In the genomic region with DNA sequence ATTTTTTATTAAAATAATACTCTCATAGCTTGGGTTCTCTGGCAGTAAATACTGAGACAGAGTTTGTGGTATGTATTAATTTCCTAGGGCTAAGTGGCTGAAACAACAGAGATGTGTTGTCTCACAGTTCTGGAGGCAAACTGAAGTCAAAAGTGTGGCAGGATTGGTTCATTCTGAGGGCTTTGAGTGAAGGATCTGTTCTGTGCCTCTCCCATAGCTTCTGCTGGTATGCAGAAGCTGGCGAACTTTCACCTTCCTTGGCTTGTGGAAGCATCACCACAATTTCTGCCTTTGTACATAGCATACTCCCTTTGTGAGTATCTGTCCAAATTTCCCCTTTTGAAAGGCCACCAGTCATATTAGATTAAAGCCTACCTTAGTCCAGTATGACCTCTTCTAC, we compare ENCODE assay signal across 29 cellular contexts.
"Had no signal": no experiment of that assay in that cellular context is flagged by ENCODE, and none has a peak within 500 bp of the region (broad histone marks: within the 10 kb centered on the region; RNA-seq: fewer than 3 reads in every experiment).

No MANE protein-coding gene starts in this region.

- H3K27me3 ChIP-seq: ascending aorta had no signal

- H3K4me1 ChIP-seq: ascending aorta had no signal

- H3K27ac ChIP-seq: ascending aorta, WERI-Rb-1 had no signal

- ATAC-seq: activated CD4-positive, alpha-beta T cell treated with anti-CD3 and anti-CD28 coated beads for 36 hours; activated CD4-positive, CD25-positive, alpha-beta regulatory T cell treated with anti-CD3 and anti-CD28 coated beads, Interleukin-2, amount 50 U/mL, for 24 hours; activated CD8-positive, alpha-beta memory T cell treated with anti-CD3 and anti-CD28 coated beads, Interleukin-2, amount 10 ng/mL, durations not matched to agents 7 days and 5 days; activated CD8-positive, alpha-beta T cell treated with anti-CD3 and anti-CD28 coated beads, Interleukin-2, amount 10 ng/mL, durations not matched to agents 7 days and 5 days; activated naive CD8-positive, alpha-beta T cell treated with anti-CD3 and anti-CD28 coated beads, Interleukin-2, amount 50 U/mL, for 24 hours; WTC11 had no signal

- H3K4me3 ChIP-seq: ascending aorta had no signal

- H3K9me3 ChIP-seq: ascending aorta had no signal

- DNase-seq: activated CD4-positive, alpha-beta memory T cell treated with anti-CD3 and anti-CD28 coated beads, Interleukin-2, amount 10 ng/mL, durations not matched to agents 7 days and 5 days; activated CD4-positive, alpha-beta T cell treated with anti-CD3 and anti-CD28 coated beads for 1 hour; activated CD4-positive, alpha-beta T cell treated with anti-CD3 and anti-CD28 coated beads for 36 hours; activated CD4-positive, alpha-beta T cell treated with anti-CD3 and anti-CD28 coated beads for 48 hours; activated CD4-positive, alpha-beta T cell treated with anti-CD3 and anti-CD28 coated beads, Interleukin-2, amount 10 ng/mL, durations not matched to agents 7 days and 5 days; activated CD4-positive, alpha-beta T cell treated with anti-CD3 and anti-CD28 coated beads, Interleukin-2, amount 50 U/mL, for 48 hours; activated CD4-positive, CD25-positive, alpha-beta regulatory T cell; activated CD8-positive, alpha-beta memory T cell treated with anti-CD3 and anti-CD28 coated beads for 24 hours; activated CD8-positive, alpha-beta memory T cell treated with anti-CD3 and anti-CD28 coated beads, Interleukin-2, amount 10 ng/mL, durations not matched to agents 7 days and 5 days; activated CD8-positive, alpha-beta memory T cell treated with anti-CD3 and anti-CD28 coated beads, Interleukin-2, amount 50 U/mL, for 48 hours; activated CD8-positive, alpha-beta T cell treated with anti-CD3 and anti-CD28 coated beads, Interleukin-2, amount 10 ng/mL, durations not matched to agents 7 days and 5 days; activated effector memory CD4-positive, alpha-beta T cell treated with Interleukin-2 at 50 U/mL for 16 hours; activated gamma-delta T cell; activated naive CD4-positive, alpha-beta T cell treated with anti-CD3 and anti-CD28 coated beads, Interleukin-2, amount 10 ng/mL, durations not matched to agents 7 days and 5 days; activated naive CD4-positive, alpha-beta T cell treated with Interleukin-2 at 50 U/mL for 16 hours; activated naive CD8-positive, alpha-beta T cell treated with anti-CD3 and anti-CD28 coated beads, Interleukin-2, amount 10 ng/mL, durations not matched to agents 7 days and 5 days; activated naive CD8-positive, alpha-beta T cell treated with anti-CD3 and anti-CD28 coated beads, Interleukin-2, amount 50 U/mL, for 24 hours; activated T-cell treated with anti-CD3 and anti-CD28 coated beads, Interleukin-2, amount 50 U/mL, for 1 hour; activated T-cell treated with anti-CD3 and anti-CD28 coated beads, Interleukin-2, amount 50 U/mL, for 48 hours; amygdala; anterior cingulate cortex; central memory CD4-positive, alpha-beta T cell; T-helper 1 cell; T-helper 2 cell; T-helper 9 cell; WERI-Rb-1 had no signal
